Comparison of ENCODE assay signal across 32 cellular contexts in genomic region chr22:23053051-23053707, GRCh38. TPM values are rescaled to one million over a fixed set of nuclear protein-coding genes. Genes with fewer than 3 reads are reported as not detected.
DNase-seq lines count a peak whose midpoint lies in the region; ATAC-seq, FAIRE-seq and TF ChIP-seq lines count a peak whose summit lies in the region.
"Had no signal": no experiment of that assay in that cellular context is flagged by ENCODE, and none has a peak within 500 bp of the region (broad histone marks: within the 10 kb centered on the region; RNA-seq: fewer than 3 reads in every experiment).

No MANE protein-coding gene starts in this region.

- no peaks in the 10 kb centered on the region for H3K36me3 ChIP-seq in HepG2 (replicated peaks in 1 of 2; ENCODE audit: control insufficient read depth in 1 of 2, insufficient read depth in 2 of 2, low read length in 2 of 2)
- no peaks in the 10 kb centered on the region for H3K36me3 ChIP-seq in right lobe of liver
- no peaks in the 10 kb centered on the region for H3K36me3 ChIP-seq in Peyer's patch
- H3K36me3 ChIP-seq in kidney (ENCODE audit: control insufficient read depth in 1 of 2, insufficient read depth in 2 of 2, low read length in 2 of 2): no peaks in the 10 kb centered on the region
- H3K36me3 ChIP-seq in vagina: no peaks in the 10 kb centered on the region
- H3K36me3 ChIP-seq: gastroesophageal sphincter, neutrophil, tibial nerve had no signal

- H4K20me1 ChIP-seq in HepG2 (ENCODE audit: insufficient read depth, low read length): no peaks in the 10 kb centered on the region

- ATAC-seq in HepG2 (peak; percentile 48; the same call in 2 of the 3 replicates), right lobe of liver (no peak)
- ATAC-seq: body of pancreas, gastroesophageal sphincter, sciatic nerve had no signal

- H3K4me1 ChIP-seq in HepG2 (ENCODE audit: insufficient read depth, low read length) (peaks cover 10% of the 10 kb centered on the region), right lobe of liver (no peaks in the 10 kb centered on the region), Peyer's patch (no peaks in the 10 kb centered on the region), kidney (ENCODE audit: control insufficient read depth in 1 of 2, insufficient read depth in 1 of 2, low read depth in 1 of 2, low read length in 2 of 2) (no peaks in the 10 kb centered on the region), vagina (no peaks in the 10 kb centered on the region)
- H3K4me1 ChIP-seq: body of pancreas, gastroesophageal sphincter, tibial nerve had no signal

- H3K4me3 ChIP-seq in HepG2 (replicated peaks in 1 of 3; ENCODE audit: insufficient read depth in 1 of 3, low read depth in 2 of 3, low read length in 3 of 3) (no peak overlapping the region), right lobe of liver (no peak overlapping the region), Peyer's patch (no peak overlapping the region), kidney (ENCODE audit: low read length in 2 of 2) (no peak overlapping the region), vagina (no peak overlapping the region)
- H3K4me3 ChIP-seq: body of pancreas, dorsolateral prefrontal cortex, gastroesophageal sphincter, tibial nerve had no signal

- WGBS in HepG2 (ENCODE audit: low lambda C conversion rate): 0% methylated on average over 2 of the region's 5 CpGs
- 54% methylated on average over 3 of the region's 5 CpGs for WGBS in right lobe of liver (ENCODE audit: insufficient coverage, low coverage, low lambda C conversion rate, missing lambda C conversion rate)

- TF ChIP-seq EP300 in HepG2 (IDR thresholded peaks at IDR 0.05; ENCODE audit: low read depth in 2 of 2, low read length in 2 of 2) (no peak), HepG2 (CRISPR knock-in tag; IDR thresholded peaks at IDR 0.05; ENCODE audit: borderline replicate concordance) (no peak)

- no peak overlapping the region for H3K27ac Mint-ChIP-seq in activated T-helper 2 cell treated with anti-CD3 and anti-CD28 coated beads, Interferon-gamma antibody, Interleukin-2, Interleukin-4, amounts not matched to agents 10 μg/mL and 5 μg/mL and 100 μg/mL, durations not matched to agents 14 hours and 24 hours and 36 hours
- H3K27ac Mint-ChIP-seq: activated CD4-positive, alpha-beta memory T cell treated with anti-CD3 and anti-CD28 coated beads for 36 hours; activated naive CD4-positive, alpha-beta T cell treated with anti-CD3 and anti-CD28 coated beads, Interleukin-2, amount 10 ng/mL, durations not matched to agents 7 days and 5 days; activated T-helper 1 cell treated with anti-CD3 and anti-CD28 coated beads, Interleukin-12 subunit alpha, Interleukin-12 subunit beta, Interleukin-2, Interleukin-4 antibody, amounts not matched to agents 30 ng/mL and 10 ng/mL and 1 ng/mL, durations not matched to agents 14 hours and 24 hours and 36 hours; progenitor cell of endocrine pancreas had no signal

- DNase-seq in HepG2 (ENCODE audit: low spot score): no peak
- DNase-seq in right lobe of liver: no peak
- peak; percentile 11 to 27 (median 19) for DNase-seq in Peyer's patch
- peak; percentile 32 for DNase-seq in kidney
- peak; percentile 61 to 67 for DNase-seq in vagina (ENCODE audit: extremely low spot score in 2 of 2)
- no peak for DNase-seq in activated T-helper 2 cell treated with anti-CD3 and anti-CD28 coated beads, Interferon-gamma antibody, Interleukin-2, Interleukin-4, amounts not matched to agents 10 μg/mL and 5 μg/mL and 100 μg/mL, durations not matched to agents 14 hours and 24 hours and 36 hours (ENCODE audit: low spot score)
- no peak for DNase-seq in NCI-H446 (lab: John Stamatoyannopoulos, UW)
- no peak for DNase-seq in MV-4-11 (lab: John Stamatoyannopoulos, UW)
- DNase-seq: ACHN; activated CD4-positive, alpha-beta memory T cell treated with anti-CD3 and anti-CD28 coated beads for 36 hours; activated CD4-positive, alpha-beta T cell treated with anti-CD3 and anti-CD28 coated beads for 1 hour; activated CD8-positive, alpha-beta memory T cell treated with anti-CD3 and anti-CD28 coated beads, Interleukin-2, amount 50 U/mL, for 4 hours; activated naive CD4-positive, alpha-beta T cell treated with anti-CD3 and anti-CD28 coated beads, Interleukin-2, amount 10 ng/mL, durations not matched to agents 7 days and 5 days; body of pancreas; CD4-positive, alpha-beta memory T cell; cerebellar nuclear complex; hypothalamus; immature natural killer cell; KBM-7; NCI-H1105 treated with DMSO at 0.1 percent for 48 hours; NCI-H1930; NCI-H524 treated with DMSO at 0.1 percent for 48 hours; OCI-M1; stimulated activated CD4-positive, alpha-beta T cell treated with anti-CD3 and anti-CD28 coated beads, Interleukin-4, amount 100 ng/mL, for 24 hours had no signal

- CTCF ChIA-PET in HepG2 (lab: Yijun Ruan, JAX; ENCODE audit: low intra/inter-chr PET ratio, low total read pairs): no interaction called here

- intact Hi-C loops in HepG2 (cut with micrococcal nuclease; ENCODE audit: unreplicated experiment): no loop called here
- intact Hi-C loops in right lobe of liver (cut with DNase I): no loop called here
- intact Hi-C loops in kidney (cut with DNase I): no loop called here
- intact Hi-C loops in vagina (cut with DNase I): no loop called here
- intact Hi-C loops in activated T-helper 2 cell treated with anti-CD3 and anti-CD28 coated beads, Interferon-gamma antibody, Interleukin-2, Interleukin-4, amounts not matched to agents 10 μg/mL and 5 μg/mL and 100 μg/mL, durations not matched to agents 14 hours and 24 hours and 36 hours (cut with micrococcal nuclease): no loop called here

- no peak overlapping the region for H3K4me3 Mint-ChIP-seq in activated T-helper 2 cell treated with anti-CD3 and anti-CD28 coated beads, Interferon-gamma antibody, Interleukin-2, Interleukin-4, amounts not matched to agents 10 μg/mL and 5 μg/mL and 100 μg/mL, durations not matched to agents 14 hours and 24 hours and 36 hours (ENCODE audit: low read depth)
- H3K4me3 Mint-ChIP-seq: activated CD4-positive, alpha-beta memory T cell treated with anti-CD3 and anti-CD28 coated beads for 36 hours; activated naive CD4-positive, alpha-beta T cell treated with anti-CD3 and anti-CD28 coated beads, Interleukin-2, amount 10 ng/mL, durations not matched to agents 7 days and 5 days; activated T-helper 1 cell treated with anti-CD3 and anti-CD28 coated beads, Interleukin-12 subunit alpha, Interleukin-12 subunit beta, Interleukin-2, Interleukin-4 antibody, amounts not matched to agents 30 ng/mL and 10 ng/mL and 1 ng/mL, durations not matched to agents 14 hours and 24 hours and 36 hours; CD4-positive, alpha-beta memory T cell; immature natural killer cell had no signal

- H3K9me3 ChIP-seq in HepG2 (ENCODE audit: low read length) (no peaks in the 10 kb centered on the region), right lobe of liver (no peaks in the 10 kb centered on the region), Peyer's patch (peaks cover 0 to 4% (median 0%) of the 10 kb centered on the region in 4 donors), kidney (ENCODE audit: control insufficient read depth in 1 of 2, low read length in 2 of 2) (peaks cover 6 to 12% of the 10 kb centered on the region in 2 donors), vagina (no peaks in the 10 kb centered on the region)
- H3K9me3 ChIP-seq: body of pancreas, neutrophil had no signal

- peaks cover 6% of the 10 kb centered on the region for H3K9me3 Mint-ChIP-seq in activated T-helper 2 cell treated with anti-CD3 and anti-CD28 coated beads, Interferon-gamma antibody, Interleukin-2, Interleukin-4, amounts not matched to agents 10 μg/mL and 5 μg/mL and 100 μg/mL, durations not matched to agents 14 hours and 24 hours and 36 hours
- H3K9me3 Mint-ChIP-seq: activated naive CD4-positive, alpha-beta T cell treated with anti-CD3 and anti-CD28 coated beads, Interleukin-2, amount 10 ng/mL, durations not matched to agents 7 days and 5 days had no signal

- no TSS peak for BruUV-seq in HepG2 (replicated peaks; lab: Mats Ljungman, UMichigan)

- FAIRE-seq in HepG2 (lab: Jason Lieb, UNC): no peak
- FAIRE-seq in kidney (lab: Jason Lieb, UNC): no peak

- H3K27ac ChIP-seq in HepG2 (ENCODE audit: extremely low read length, insufficient read depth, low read length) (no peak overlapping the region), right lobe of liver (no peak overlapping the region), Peyer's patch (no peak overlapping the region), kidney (ENCODE audit: low read depth in 2 of 2, low read length in 2 of 2) (no peak overlapping the region), vagina (no peak overlapping the region)
- H3K27ac ChIP-seq: body of pancreas, gastroesophageal sphincter, neutrophil, tibial nerve had no signal

- TF ChIP-seq CTCF in HepG2 (CRISPR knock-in tag; IDR thresholded peaks at IDR 0.05) (no peak), right lobe of liver (IDR thresholded peaks at IDR 0.05) (no peak), Peyer's patch (IDR thresholded peaks at IDR 0.05) (no peak), kidney (IDR thresholded peaks at IDR 0.05; ENCODE audit: borderline replicate concordance, extremely low read depth, insufficient read depth) (no peak), vagina (IDR thresholded peaks at IDR 0.05) (no peak)

- in situ Hi-C loops in HepG2 (cut with HindIII; ENCODE audit: extremely low pct_ligation_motif_present, low pct_unique_long_range_greater_than_20kb): no loop called here

- TF ChIP-seq RAD21 in HepG2 (CRISPR knock-in tag; IDR thresholded peaks at IDR 0.05): no peak

- no peak overlapping the region for H2AFZ ChIP-seq in HepG2 (ENCODE audit: low read length)

- no peaks in the 10 kb centered on the region for H3K36me3 Mint-ChIP-seq in activated T-helper 2 cell treated with anti-CD3 and anti-CD28 coated beads, Interferon-gamma antibody, Interleukin-2, Interleukin-4, amounts not matched to agents 10 μg/mL and 5 μg/mL and 100 μg/mL, durations not matched to agents 14 hours and 24 hours and 36 hours (ENCODE audit: low read depth)
- H3K36me3 Mint-ChIP-seq: activated naive CD4-positive, alpha-beta T cell treated with anti-CD3 and anti-CD28 coated beads, Interleukin-2, amount 10 ng/mL, durations not matched to agents 7 days and 5 days; CD4-positive, alpha-beta memory T cell had no signal

- TF ChIP-seq POLR2A in HepG2 (IDR thresholded peaks at IDR 0.05; ENCODE audit: insufficient read depth in 1 of 2, low read depth in 2 of 2, low read length in 2 of 2) (no peak), right lobe of liver (IDR thresholded peaks at IDR 0.05) (no peak), Peyer's patch (IDR thresholded peaks at IDR 0.05) (no peak), vagina (IDR thresholded peaks at IDR 0.05) (no peak)

- H3K79me2 ChIP-seq in HepG2 (ENCODE audit: insufficient read depth, low read length): no peaks in the 10 kb centered on the region

- H3K27me3 Mint-ChIP-seq in activated T-helper 2 cell treated with anti-CD3 and anti-CD28 coated beads, Interferon-gamma antibody, Interleukin-2, Interleukin-4, amounts not matched to agents 10 μg/mL and 5 μg/mL and 100 μg/mL, durations not matched to agents 14 hours and 24 hours and 36 hours (ENCODE audit: low read depth): peaks cover 30% of the 10 kb centered on the region
- H3K27me3 Mint-ChIP-seq: B cell had no signal

- no peak overlapping the region for H3K9ac ChIP-seq in HepG2 (ENCODE audit: insufficient read depth, low read depth, low read length)
- H3K9ac ChIP-seq in kidney (ENCODE audit: low read length in 2 of 2): no peak overlapping the region

- POLR2A ChIA-PET in HepG2 (lab: Yijun Ruan, JAX): no interaction called here

- H3K4me1 Mint-ChIP-seq in activated T-helper 2 cell treated with anti-CD3 and anti-CD28 coated beads, Interferon-gamma antibody, Interleukin-2, Interleukin-4, amounts not matched to agents 10 μg/mL and 5 μg/mL and 100 μg/mL, durations not matched to agents 14 hours and 24 hours and 36 hours (ENCODE audit: low read depth): no peaks in the 10 kb centered on the region
- H3K4me1 Mint-ChIP-seq: activated naive CD4-positive, alpha-beta T cell treated with anti-CD3 and anti-CD28 coated beads, Interleukin-2, amount 10 ng/mL, durations not matched to agents 7 days and 5 days; CD4-positive, alpha-beta memory T cell; immature natural killer cell had no signal

- no peak overlapping the region for H3K4me2 ChIP-seq in HepG2 (ENCODE audit: low read depth, low read length)

- 0 out of 5 replicates have a peak, but pooled peaks cover 1 to 8% of the 10 kb centered on the region in 2 experiments for H3K27me3 ChIP-seq in HepG2 (ENCODE audit: control insufficient read depth in 1 of 2, insufficient read depth in 2 of 2, low read length in 2 of 2)
- no peaks in the 10 kb centered on the region for H3K27me3 ChIP-seq in right lobe of liver
- no peaks in the 10 kb centered on the region for H3K27me3 ChIP-seq in Peyer's patch
- no peaks in the 10 kb centered on the region for H3K27me3 ChIP-seq in vagina
- H3K27me3 ChIP-seq: body of pancreas, dorsolateral prefrontal cortex, tibial nerve had no signal

RNA-seq across cellular contexts. Expression of gene GNAZ, which starts 17.1 kb away (rescaled TPM):
- total RNA-seq in HepG2 (2016; rRNA removed; fragmentation: Illumina TruSeq; extraction: Trizol) (22.3 and 22.8 TPM in 2 replicates), right lobe of liver (1 to 10 TPM in 2 of 6 experiments, under 1 TPM in 4; 0.15 to 1.5 (median 0.53) TPM), Peyer's patch (1 to 10 TPM in 2 of 4 donors, under 1 TPM in 2; 0.35 to 3.5 (median 1.9) TPM), kidney (5.7 TPM), vagina (11.3 TPM)
- 16.3 and 16.9 TPM in 2 replicates for total RNA-seq in HepG2 (2016; cell fraction: cytosol; rRNA removed; fragmentation: Illumina TruSeq; extraction: Trizol; ENCODE audit: low read depth)
- 19.4 and 21.2 TPM in 2 replicates for total RNA-seq in HepG2 (2016; cell fraction: insoluble cytoplasmic fraction; rRNA removed; fragmentation: Illumina TruSeq; extraction: Trizol)
- total RNA-seq in HepG2 (2016; cell fraction: membrane; rRNA removed; fragmentation: Illumina TruSeq; extraction: Trizol): 39.6 and 41.4 TPM in 2 replicates
- 11.5 and 12.9 TPM in 2 replicates for total RNA-seq in HepG2 (2016; cell fraction: nucleus; rRNA removed; fragmentation: Illumina TruSeq; extraction: Trizol)
- polyA plus RNA-seq in HepG2 (2011; rRNA removed) (11.4 and 16.2 TPM in 2 replicates), kidney (ENCODE audit: insufficient read depth, low read depth, low replicate concordance) (3.7 TPM)
- polyA plus RNA-seq in HepG2 (2011; cell fraction: cytosol; rRNA removed): 16.1 and 16.8 TPM in 2 replicates
- 10.1 and 15.9 TPM in 2 replicates for polyA plus RNA-seq in HepG2 (2011; cell fraction: nucleus; rRNA removed)
- polyA plus RNA-seq in HepG2 (2012): 10.4 and 16.9 TPM in 2 replicates
- 10.5 and 11.3 TPM in 2 replicates for polyA plus RNA-seq in HepG2 (2016; cell fraction: cytosol; fragmentation: Illumina TruSeq; extraction: Trizol; ENCODE audit: low read depth)
- 20.3 and 22.4 TPM in 2 replicates for polyA plus RNA-seq in HepG2 (2016; cell fraction: insoluble cytoplasmic fraction; fragmentation: Illumina TruSeq; extraction: Trizol; ENCODE audit: low read depth)
- 27.3 and 30.4 TPM in 2 replicates for polyA plus RNA-seq in HepG2 (2016; cell fraction: membrane; fragmentation: Illumina TruSeq; extraction: Trizol; ENCODE audit: low read depth)
- 19.7 and 20.5 TPM in 2 replicates for polyA plus RNA-seq in HepG2 (2016; cell fraction: nucleus; fragmentation: Illumina TruSeq; extraction: Trizol; ENCODE audit: insufficient read depth, low read depth)
- 9.8 and 19.7 TPM in 2 replicates for polyA minus RNA-seq in HepG2 (2011; rRNA and poly(A)+ RNA removed; ENCODE audit: low replicate concordance)
- 10.9 and 12.2 TPM in 2 replicates for polyA minus RNA-seq in HepG2 (2011; cell fraction: cytosol; rRNA and poly(A)+ RNA removed)
- polyA minus RNA-seq in HepG2 (2011; cell fraction: nucleus; rRNA and poly(A)+ RNA removed): 5.7 and 8.5 TPM in 2 replicates
- 0.32 and 0.39 TPM in 2 replicates for total RNA-seq in activated T-helper 2 cell treated with anti-CD3 and anti-CD28 coated beads, Interferon-gamma antibody, Interleukin-2, Interleukin-4, amounts not matched to agents 10 μg/mL and 5 μg/mL and 100 μg/mL, durations not matched to agents 14 hours and 24 hours and 36 hours

Comparison
In these comparisons a context has a peak if more than half of its experiments do, and no peak if none do; other contexts are left out.
1. DNase-seq: peak in Peyer's patch (3 of 3), kidney (single experiment) and vagina (2 of 2); none in HepG2 (single experiment), right lobe of liver (0 of 3), activated T-helper 2 cell treated with anti-CD3 and anti-CD28 coated beads, Interferon-gamma antibody, Interleukin-2, Interleukin-4, amounts not matched to agents 10 μg/mL and 5 μg/mL and 100 μg/mL, durations not matched to agents 14 hours and 24 hours and 36 hours (single experiment), NCI-H446 (0 of 2) and MV-4-11 (single experiment).